10 cellular contexts compared by ENCODE assay signal in genomic region chr15:92646216-92646615, GRCh38. TPM values are rescaled to one million over a fixed set of nuclear protein-coding genes. Genes with fewer than 3 reads are reported as not detected.
DNase-seq lines count a peak whose midpoint lies in the region; ATAC-seq and TF ChIP-seq lines count a peak whose summit lies in the region.
"Had no signal": no experiment of that assay in that cellular context is flagged by ENCODE, and none has a peak within 500 bp of the region (broad histone marks: within the 10 kb centered on the region; RNA-seq: fewer than 3 reads in every experiment).

No MANE protein-coding gene starts in this region.

- BruUV-seq in Caco-2 (replicated peaks; lab: Mats Ljungman, UMichigan), result no TSS peak
- no TSS peak for BruUV-seq in PC-3 (replicated peaks; lab: Mats Ljungman, UMichigan)

- no peak for TF ChIP-seq EP300 in gastroesophageal sphincter (IDR thresholded peaks at IDR 0.05)

- H2AFZ ChIP-seq in PC-3 (ENCODE audit: low read length), result no peak overlapping the region

- H3F3A ChIP-seq in PC-3 (ENCODE audit: low read length, unreplicated experiment), result peaks cover 6% of the 10 kb centered on the region

- H3K4me3 Mint-ChIP-seq in Caco-2 (ENCODE audit: unreplicated experiment), result peak overlapping the region; percentile 8
- peak overlapping the region; percentile 57 for H3K4me3 Mint-ChIP-seq in glutamatergic neuron (ENCODE audit: unreplicated experiment)

- H3K4me1 ChIP-seq in Caco-2, result peaks cover 30% of the 10 kb centered on the region
- H3K4me1 ChIP-seq in PC-3 (ENCODE audit: insufficient read depth, low read length), result peaks cover 35% of the 10 kb centered on the region
- H3K4me1 ChIP-seq in prostate gland (replicated peaks), result peaks cover 8% of the 10 kb centered on the region
- peaks cover 0 to 41% (median 3%) of the 10 kb centered on the region in 3 donors for H3K4me1 ChIP-seq in gastroesophageal sphincter

- no peak overlapping the region for H3K9ac ChIP-seq in PC-3 (ENCODE audit: low read length)

- POLR2A ChIA-PET in Caco-2 (lab: Charles Lee), result no interaction called here
- POLR2A ChIA-PET in PC-3 (lab: Charles Lee; ENCODE audit: unreplicated experiment), result no interaction called here

- H3K36me3 Mint-ChIP-seq in Caco-2 (ENCODE audit: insufficient read depth, unreplicated experiment), result peaks cover 56% of the 10 kb centered on the region
- H3K36me3 Mint-ChIP-seq in glutamatergic neuron (ENCODE audit: unreplicated experiment), result peaks cover 6% of the 10 kb centered on the region

- H3K9me3 Mint-ChIP-seq in Caco-2 (ENCODE audit: unreplicated experiment) (peaks cover 26% of the 10 kb centered on the region), glutamatergic neuron (ENCODE audit: unreplicated experiment) (peaks cover 4% of the 10 kb centered on the region)

- no peak for ATAC-seq in PC-3
- no peak for ATAC-seq in gastroesophageal sphincter
- ATAC-seq in GM18520 (IDR thresholded peaks at IDR 0.05; ENCODE audit: unreplicated experiment), result no peak

- H3K4me3 ChIP-seq in Caco-2 (ENCODE audit: low read depth, low read length), result no peak overlapping the region
- no peak overlapping the region for H3K4me3 ChIP-seq in PC-3 (ENCODE audit: low read length)
- no peak overlapping the region for H3K4me3 ChIP-seq in prostate gland
- no peak overlapping the region for H3K4me3 ChIP-seq in gastroesophageal sphincter

- H3K9me3 ChIP-seq in Caco-2, result peaks cover 11% of the 10 kb centered on the region; the same call in 1 of the 2 replicates
- H3K9me3 ChIP-seq in PC-3 (ENCODE audit: low read length), result no peaks in the 10 kb centered on the region; the same call in 1 of the 2 replicates
- H3K9me3 ChIP-seq in prostate gland, result no peaks in the 10 kb centered on the region
- no peaks in the 10 kb centered on the region for H3K9me3 ChIP-seq in gastroesophageal sphincter

- intact Hi-C loops in Caco-2 (cut with micrococcal nuclease; ENCODE audit: unreplicated experiment), result no loop called here
- intact Hi-C loops in PC-3 (cut with micrococcal nuclease), result no loop called here
- intact Hi-C loops in prostate gland (cut with DNase I), result no loop called here

- H3K27ac Mint-ChIP-seq in Caco-2 (ENCODE audit: unreplicated experiment) (peak overlapping the region; percentile 77), glutamatergic neuron (ENCODE audit: unreplicated experiment) (no peak overlapping the region)

- no peaks in the 10 kb centered on the region for H3K9me2 ChIP-seq in PC-3 (replicated peaks; ENCODE audit: low read length)

- WGBS in prostate gland, result 92% methylated on average over 2 of the region's 2 CpGs
- WGBS in gastroesophageal sphincter (ENCODE audit: low coverage in 1 of 2), 2 donors, result 94 to 100% methylated on average over 1 to 2 of the region's 2 CpGs

- CTCF ChIA-PET in Caco-2 (lab: Charles Lee) (no interaction called here), PC-3 (lab: Charles Lee) (no interaction called here)

- DNase-seq in Caco-2, result no peak
- DNase-seq in PC-3, result no peak
- no peak for DNase-seq in glutamatergic neuron
- no peak for DNase-seq in prostate gland (ENCODE audit: low spot score)
- DNase-seq in GDM1 (lab: John Stamatoyannopoulos, UW), result no peak
- DNase-seq: DMS79, NCI-H1436, NCI-H2029 treated with DMSO at 0.1 percent for 48 hours had no signal

- H3K27me3 Mint-ChIP-seq in Caco-2 (ENCODE audit: insufficient read depth, unreplicated experiment) (no peaks in the 10 kb centered on the region), glutamatergic neuron (ENCODE audit: unreplicated experiment) (peaks cover 6% of the 10 kb centered on the region)

- H4K20me1 ChIP-seq in PC-3 (ENCODE audit: low read length), result no peaks in the 10 kb centered on the region

- TF ChIP-seq POLR2A in prostate gland (IDR thresholded peaks at IDR 0.05) (no peak), gastroesophageal sphincter (IDR thresholded peaks at IDR 0.05) (no peak)

- TF ChIP-seq CTCF in Caco-2 (IDR thresholded peaks at IDR 0.05; ENCODE audit: insufficient read depth in 1 of 2, low read depth in 1 of 2, low read length in 1 of 2, severe bottlenecking in 1 of 2, unreplicated experiment in 1 of 2) (no peak), PC-3 (conservative IDR thresholded peaks at IDR 0.05; ENCODE audit: low read depth, low read length) (no peak), glutamatergic neuron (IDR thresholded peaks at IDR 0.05; ENCODE audit: partially characterized antibody, unreplicated experiment) (no peak), prostate gland (IDR thresholded peaks at IDR 0.05) (no peak), gastroesophageal sphincter (IDR thresholded peaks at IDR 0.05) (no peak)

- H3K4me1 Mint-ChIP-seq in Caco-2 (ENCODE audit: low read depth, unreplicated experiment) (peaks cover 46% of the 10 kb centered on the region), glutamatergic neuron (ENCODE audit: low read depth, unreplicated experiment) (peaks cover 25% of the 10 kb centered on the region)

- peaks cover 84% of the 10 kb centered on the region for H3K79me2 ChIP-seq in PC-3 (ENCODE audit: low read length)

- H3K36me3 ChIP-seq in Caco-2 (ENCODE audit: control insufficient read depth, insufficient read depth, low read length), result peaks cover 7% of the 10 kb centered on the region
- peaks cover 3% of the 10 kb centered on the region for H3K36me3 ChIP-seq in PC-3 (ENCODE audit: low read depth, low read length)
- no peaks in the 10 kb centered on the region for H3K36me3 ChIP-seq in prostate gland
- H3K36me3 ChIP-seq in gastroesophageal sphincter, result no peaks in the 10 kb centered on the region

- H3K27ac ChIP-seq in PC-3 (ENCODE audit: low read length) (peak overlapping the region; percentile 81), prostate gland (peak overlapping the region; percentile 92 to 93), gastroesophageal sphincter (no peak overlapping the region)

- H3K27me3 ChIP-seq in Caco-2 (replicated peaks; ENCODE audit: control insufficient read depth, insufficient read depth, low read length) (no peaks in the 10 kb centered on the region), PC-3 (ENCODE audit: low read length) (no peaks in the 10 kb centered on the region), prostate gland (replicated peaks; ENCODE audit: insufficient read depth) (no peaks in the 10 kb centered on the region), gastroesophageal sphincter (no peaks in the 10 kb centered on the region)

- peak overlapping the region; percentile 66; the same call in 1 of the 2 replicates for H3K4me2 ChIP-seq in PC-3 (ENCODE audit: low read length)

RNA-seq across cellular contexts. Expression of gene FAM174B, which starts 9.4 kb away (rescaled TPM):
- 79.4 and 87.5 TPM in 2 replicates for total RNA-seq in Caco-2 (2022)
- 9.6 and 14.2 TPM in 2 replicates for total RNA-seq in PC-3 (2014; rRNA removed)
- 8.6 TPM for total RNA-seq in glutamatergic neuron (ENCODE audit: unreplicated experiment)
- 100 to 1,000 TPM in 1 of 2 donors, 10 to 100 TPM in 1; 32.0 to 183 TPM for total RNA-seq in prostate gland
- total RNA-seq in gastroesophageal sphincter, result 10 to 100 TPM in 3 of 4 donors, 1 to 10 TPM in 1; 9.2 to 15.5 (median 13.3) TPM

Comparison
In these comparisons a context has a peak if more than half of its experiments do, and no peak if none do; other contexts are left out.
1. H3K27ac ChIP-seq: peak in PC-3 (single experiment) and prostate gland (2 of 2); none in gastroesophageal sphincter (0 of 4).